ENCODE assay signal across 8 cellular contexts in genomic region chr21:38989745-38990423, GRCh38.
A peak's percentile ranks its signal among the peaks of the same experiment; 100 is the strongest.
DNase-seq lines count a peak whose midpoint lies in the region; ATAC-seq and TF ChIP-seq lines count a peak whose summit lies in the region.

No MANE protein-coding gene starts in this region.

- peaks cover 19% of the 10 kb centered on the region for H3K4me1 ChIP-seq in mucosa of descending colon (ENCODE audit: low read depth)

- H3K4me3 ChIP-seq in AG10803 (ENCODE audit: low read length) (no peak overlapping the region), choroid plexus epithelial cell (ENCODE audit: low read depth, low read length) (no peak overlapping the region), mucosa of descending colon (no peak overlapping the region)

- peak; percentile 77 for DNase-seq in AG10803 (ENCODE audit: low read depth)
- DNase-seq in NCI-H146 treated with DMSO at 0.1 percent for 48 hours (lab: John Stamatoyannopoulos, UW; ENCODE audit: unreplicated experiment), result peak; percentile 42
- DNase-seq in choroid plexus epithelial cell (ENCODE audit: low read depth), result peak; percentile 91
- no peak for DNase-seq in mucosa of descending colon
- no peak for DNase-seq in T1000 (lab: John Stamatoyannopoulos, UW)
- no peak for DNase-seq in D341Med (ENCODE audit: low spot score)
- no peak for DNase-seq in iPS-NIHi11 (ENCODE audit: low spot score)
- no peak for DNase-seq in activated CD8-positive, alpha-beta T cell treated with anti-CD3 and anti-CD28 coated beads for 36 hours

- POLR2A ChIA-PET in activated CD8-positive, alpha-beta T cell treated with anti-CD3 and anti-CD28 coated beads for 36 hours (lab: Charles Lee), result no interaction called here

- H3K9me3 Mint-ChIP-seq in activated CD8-positive, alpha-beta T cell treated with anti-CD3 and anti-CD28 coated beads for 36 hours, result no peaks in the 10 kb centered on the region

- no peak overlapping the region for H3K27ac Mint-ChIP-seq in activated CD8-positive, alpha-beta T cell treated with anti-CD3 and anti-CD28 coated beads for 36 hours

- no peaks in the 10 kb centered on the region for H3K36me3 Mint-ChIP-seq in activated CD8-positive, alpha-beta T cell treated with anti-CD3 and anti-CD28 coated beads for 36 hours (ENCODE audit: low read depth)

- H3K4me1 Mint-ChIP-seq in activated CD8-positive, alpha-beta T cell treated with anti-CD3 and anti-CD28 coated beads for 36 hours (ENCODE audit: low read depth), result peaks cover 24% of the 10 kb centered on the region

- TF ChIP-seq CTCF in AG10803 (conservative IDR thresholded peaks at IDR 0.05; ENCODE audit: low read length), result no peak
- TF ChIP-seq CTCF in choroid plexus epithelial cell (conservative IDR thresholded peaks at IDR 0.05; ENCODE audit: low read depth, low read length), result no peak
- TF ChIP-seq CTCF in mucosa of descending colon (IDR thresholded peaks at IDR 0.05), result no peak
- TF ChIP-seq CTCF in activated CD8-positive, alpha-beta T cell treated with anti-CD3 and anti-CD28 coated beads for 36 hours (IDR thresholded peaks at IDR 0.05), result no peak

- intact Hi-C loops in mucosa of descending colon (cut with DNase I, micrococcal nuclease), result no loop called here
- intact Hi-C loops in activated CD8-positive, alpha-beta T cell treated with anti-CD3 and anti-CD28 coated beads for 36 hours (cut with micrococcal nuclease), result no loop called here

- no peaks in the 10 kb centered on the region for H3K9me3 ChIP-seq in mucosa of descending colon

- CTCF ChIA-PET in activated CD8-positive, alpha-beta T cell treated with anti-CD3 and anti-CD28 coated beads for 36 hours (lab: Charles Lee), result interaction anchor here (0.8 kb wide), 1 partner anchor 147 kb away, joined by 3 read pairs; no protein-coding TSS in a partner anchor

- peak; percentile 29 for ATAC-seq in mucosa of descending colon
- ATAC-seq in activated CD8-positive, alpha-beta T cell treated with anti-CD3 and anti-CD28 coated beads for 36 hours, result no peak

- no peaks in the 10 kb centered on the region for H3K36me3 ChIP-seq in mucosa of descending colon (ENCODE audit: low read depth)

- H3K4me3 Mint-ChIP-seq in activated CD8-positive, alpha-beta T cell treated with anti-CD3 and anti-CD28 coated beads for 36 hours, result no peak overlapping the region

- H3K27me3 Mint-ChIP-seq in activated CD8-positive, alpha-beta T cell treated with anti-CD3 and anti-CD28 coated beads for 36 hours, result peaks cover 35% of the 10 kb centered on the region

Comparison
In these comparisons a context has a peak if more than half of its experiments do, and no peak if none do; other contexts are left out.
1. DNase-seq: peak in AG10803 (single experiment), NCI-H146 treated with DMSO at 0.1 percent for 48 hours (single experiment) and choroid plexus epithelial cell (single experiment); none in mucosa of descending colon (0 of 3), T1000 (single experiment), D341Med (single experiment), iPS-NIHi11 (single experiment) and activated CD8-positive, alpha-beta T cell treated with anti-CD3 and anti-CD28 coated beads for 36 hours (single experiment).